In genomic region chr1:80375662-80376061, GRCh38 we compare ENCODE assay signal across 17 cellular contexts.
DNase-seq lines count a peak whose midpoint lies in the region; ATAC-seq, FAIRE-seq and TF ChIP-seq lines count a peak whose summit lies in the region.
"Had no signal": no experiment of that assay in that cellular context is flagged by ENCODE, and none has a peak within 500 bp of the region (broad histone marks: within the 10 kb centered on the region; RNA-seq: fewer than 3 reads in every experiment).

No MANE protein-coding gene starts in this region.

- CTCF ChIA-PET in A549 (lab: Yijun Ruan, JAX) = no interaction called here

- ATAC-seq in A549 = peak; percentile 47 to 62; a peak in 4 of 6 replicates
- ATAC-seq: left colon had no signal

- H3K36me3 Mint-ChIP-seq in HFFc6 (ENCODE audit: low read depth) (no peaks in the 10 kb centered on the region), astrocyte (ENCODE audit: low read depth, unreplicated experiment) (no peaks in the 10 kb centered on the region)

- POLR2A ChIA-PET in A549 (lab: Yijun Ruan, JAX) = no interaction called here

- H3K27ac ChIP-seq in A549 (no peak overlapping the region), astrocyte (ENCODE audit: low read depth, low read length) (peak overlapping the region; percentile 32), thyroid gland (no peak overlapping the region)
- H3K27ac ChIP-seq: tibial artery had no signal

- no peaks in the 10 kb centered on the region for H4K20me1 ChIP-seq in astrocyte (ENCODE audit: insufficient read depth, low read length)

- no peak for FAIRE-seq in A549 (lab: Jason Lieb, UNC)
- FAIRE-seq in astrocyte (lab: Jason Lieb, UNC) = peak; percentile 83
- no peak for FAIRE-seq in GM12892 (lab: Jason Lieb, UNC)
- FAIRE-seq: frontal cortex had no signal

- H3K27ac Mint-ChIP-seq in HFFc6 (no peak overlapping the region), astrocyte (ENCODE audit: unreplicated experiment) (peak overlapping the region; percentile 89)
- H3K27ac Mint-ChIP-seq: activated CD4-positive, alpha-beta T cell treated with anti-CD3 and anti-CD28 coated beads, Interleukin-2, amount 10 ng/mL, durations not matched to agents 7 days and 5 days had no signal

- H3K9me3 ChIP-seq in A549 (no peaks in the 10 kb centered on the region), astrocyte (ENCODE audit: insufficient read depth, low read depth, low read length) (no peaks in the 10 kb centered on the region), thyroid gland (no peaks in the 10 kb centered on the region)
- H3K9me3 ChIP-seq: tibial artery had no signal

- H3K9me3 Mint-ChIP-seq in HFFc6 (peaks cover 21% of the 10 kb centered on the region), astrocyte (ENCODE audit: unreplicated experiment) (no peaks in the 10 kb centered on the region)

- H3K79me2 ChIP-seq in astrocyte (ENCODE audit: insufficient read depth, low read length) = no peaks in the 10 kb centered on the region

- H3K27me3 Mint-ChIP-seq in HFFc6 (ENCODE audit: insufficient read depth) (no peaks in the 10 kb centered on the region), astrocyte (ENCODE audit: low read depth, unreplicated experiment) (no peaks in the 10 kb centered on the region)
- H3K27me3 Mint-ChIP-seq: activated CD4-positive, alpha-beta T cell treated with anti-CD3 and anti-CD28 coated beads, Interleukin-2, amount 10 ng/mL, durations not matched to agents 7 days and 5 days had no signal

- H3K4me1 ChIP-seq in A549 (peaks cover 14% of the 10 kb centered on the region; the same call in 1 of the 3 replicates), astrocyte (ENCODE audit: insufficient read depth, low read length) (no peaks in the 10 kb centered on the region), thyroid gland (no peaks in the 10 kb centered on the region)
- H3K4me1 ChIP-seq: tibial artery had no signal

- H3K4me2 ChIP-seq in A549 = peak overlapping the region; percentile 43; the same call in 2 of the 3 replicates
- peak overlapping the region; percentile 5 for H3K4me2 ChIP-seq in astrocyte (ENCODE audit: low read length)

- H3K9ac ChIP-seq in astrocyte (ENCODE audit: low read length) = no peak overlapping the region

- no peak overlapping the region for H3K4me3 ChIP-seq in A549
- H3K4me3 ChIP-seq in astrocyte (ENCODE audit: insufficient read depth, low read depth, low read length) = no peak overlapping the region
- H3K4me3 ChIP-seq in thyroid gland (replicated peaks in 1 of 3) = no peak overlapping the region
- H3K4me3 ChIP-seq: tibial artery had no signal

- H3K4me3 Mint-ChIP-seq in HFFc6 (no peak overlapping the region), astrocyte (ENCODE audit: unreplicated experiment) (no peak overlapping the region)
- H3K4me3 Mint-ChIP-seq: activated CD4-positive, alpha-beta T cell treated with anti-CD3 and anti-CD28 coated beads, Interleukin-2, amount 10 ng/mL, durations not matched to agents 7 days and 5 days; nephron had no signal

- H3K36me3 ChIP-seq in astrocyte (ENCODE audit: insufficient read depth, low read length) (no peaks in the 10 kb centered on the region), thyroid gland (no peaks in the 10 kb centered on the region)
- H3K36me3 ChIP-seq: tibial artery had no signal

- intact Hi-C loops in thyroid gland (cut with DNase I) = no loop called here

- no peak overlapping the region for H2AFZ ChIP-seq in astrocyte (ENCODE audit: low read depth, low read length)

- H3K27me3 ChIP-seq in astrocyte (ENCODE audit: insufficient read depth, low read length) (no peaks in the 10 kb centered on the region), thyroid gland (no peaks in the 10 kb centered on the region)
- H3K27me3 ChIP-seq: tibial artery had no signal

- no peak for TF ChIP-seq CTCF in A549 (IDR thresholded peaks at IDR 0.05)
- no peak for TF ChIP-seq CTCF in HFFc6 (IDR thresholded peaks at IDR 0.05)
- no peak for TF ChIP-seq CTCF in astrocyte (IDR thresholded peaks at IDR 0.05; ENCODE audit: insufficient read depth, low read depth, low read length)
- no peak for TF ChIP-seq CTCF in GM20000 (IDR thresholded peaks at IDR 0.05; ENCODE audit: extremely low read depth, missing control alignments)
- no peak for TF ChIP-seq CTCF in thyroid gland (IDR thresholded peaks at IDR 0.05)

- H3K4me1 Mint-ChIP-seq in HFFc6 (ENCODE audit: low read depth) (no peaks in the 10 kb centered on the region), astrocyte (ENCODE audit: low read depth, unreplicated experiment) (peaks cover 21% of the 10 kb centered on the region)
- H3K4me1 Mint-ChIP-seq: activated CD4-positive, alpha-beta T cell treated with anti-CD3 and anti-CD28 coated beads, Interleukin-2, amount 10 ng/mL, durations not matched to agents 7 days and 5 days had no signal

- peak in 1 of 2 experiments; percentile 46 for DNase-seq in A549 (ENCODE audit: low read depth in 1 of 2, low spot score in 1 of 2)
- peak; percentile 1 for DNase-seq in HFFc6
- peak; percentile 88 for DNase-seq in astrocyte (ENCODE audit: low read depth)
- peak; percentile 55 for DNase-seq in iris pigment epithelial cell (ENCODE audit: low read depth)
- DNase-seq in effector CD8-positive, alpha-beta T cell (lab: John Stamatoyannopoulos, UW) = no peak
- DNase-seq in GM12892 (ENCODE audit: insufficient read length) = no peak
- no peak for DNase-seq in GM20000 (ENCODE audit: low spot score)
- no peak for DNase-seq in thyroid gland
- DNase-seq: activated CD4-positive, alpha-beta T cell treated with anti-CD3 and anti-CD28 coated beads, Interleukin-2, amount 10 ng/mL, durations not matched to agents 7 days and 5 days; activated effector memory CD4-positive, alpha-beta T cell treated with Interleukin-2 at 50 U/mL for 16 hours; cerebellar nuclear complex; DND-41; left colon; T-helper 1 cell; tibial artery had no signal

- TF ChIP-seq POLR2A in A549 (IDR thresholded peaks at IDR 0.05; ENCODE audit: low read length) = no peak
- TF ChIP-seq POLR2A in GM12892 (IDR thresholded peaks at IDR 0.05; ENCODE audit: low read depth, low read length) = no peak
- no peak for TF ChIP-seq POLR2A in thyroid gland (IDR thresholded peaks at IDR 0.05)

- no peak for TF ChIP-seq EP300 in A549 (IDR thresholded peaks at IDR 0.05)

- no peak for TF ChIP-seq RAD21 in A549 (conservative IDR thresholded peaks at IDR 0.05 in 1 of 2, IDR thresholded peaks at IDR 0.05 in 1 of 2)

TF ChIP-seq in A549, 52 proteins besides CTCF, POLR2A, EP300 and RAD21:
- TF ChIP-seq FOSL2 (IDR thresholded peaks at IDR 0.05) (no peak), FOSL2 (CRISPR knock-in tag; IDR thresholded peaks at IDR 0.05) (peak; percentile 51), SREBF2 (IDR thresholded peaks at IDR 0.05) (no peak), CBX8 (IDR thresholded peaks at IDR 0.05) (no peak), GATA3 (IDR thresholded peaks at IDR 0.05; ENCODE audit: borderline replicate concordance) (no peak), RNF2 (IDR thresholded peaks at IDR 0.05; ENCODE audit: borderline replicate concordance, low read depth) (no peak), RCOR1 (IDR thresholded peaks at IDR 0.05; ENCODE audit: low read depth, low read length) (no peak)

Comparison
In these comparisons a context has a peak if more than half of its experiments do, and no peak if none do; other contexts are left out.
1. DNase-seq: peak in HFFc6 (single experiment), astrocyte (single experiment) and iris pigment epithelial cell (single experiment); none in effector CD8-positive, alpha-beta T cell (single experiment), GM12892 (single experiment), GM20000 (single experiment) and thyroid gland (0 of 2).